Comparison of ENCODE assay signal across 17 cellular contexts in genomic region chr14:93014038-93015023, GRCh38.
DNase-seq lines count a peak whose midpoint lies in the region; ATAC-seq, FAIRE-seq and TF ChIP-seq lines count a peak whose summit lies in the region.
"Had no signal": no experiment of that assay in that cellular context is flagged by ENCODE, and none has a peak within 500 bp of the region (broad histone marks: within the 10 kb centered on the region; RNA-seq: fewer than 3 reads in every experiment).

No MANE protein-coding gene starts in this region.

- no peak for TF ChIP-seq RAD21 in K562 (CRISPR knock-in tag; conservative IDR thresholded peaks at IDR 0.05 in 1 of 2, IDR thresholded peaks at IDR 0.05 in 1 of 2)

- TF ChIP-seq CTCF in K562 (IDR thresholded peaks at IDR 0.05 in 2 of 3, conservative IDR thresholded peaks at IDR 0.05 in 1 of 3; ENCODE audit: insufficient read depth in 2 of 3, low read depth in 1 of 3, low read length in 3 of 3): no peak

- WGBS in GM23248 (ENCODE audit: low coverage in 1 of 2, low lambda C conversion rate in 2 of 2, missing lambda C conversion rate in 2 of 2), 2 experiments: 96% methylated on average over 20 of the region's 20 CpGs
- 74% methylated on average over 19 of the region's 20 CpGs for WGBS in K562 (ENCODE audit: insufficient coverage, low coverage, missing lambda C conversion rate)

- no peaks in the 10 kb centered on the region for H3K9me2 ChIP-seq in GM23248 (ENCODE audit: insufficient read depth)

- no peak for TF ChIP-seq POLR2A in K562 (conservative IDR thresholded peaks at IDR 0.05)

- H3K9me3 ChIP-seq in BLaER1 (no peaks in the 10 kb centered on the region), GM23248 (ENCODE audit: low read depth) (no peaks in the 10 kb centered on the region), K562 (replicated peaks; ENCODE audit: control insufficient read depth, insufficient read depth, low read depth, low read length) (no peaks in the 10 kb centered on the region)

- FAIRE-seq in K562 (lab: Jason Lieb, UNC): no peak

- H3K79me2 ChIP-seq in GM23248 (ENCODE audit: insufficient read depth) (no peaks in the 10 kb centered on the region), K562 (ENCODE audit: control insufficient read depth, insufficient read depth, low read length) (no peaks in the 10 kb centered on the region)

- H3K4me3 Mint-ChIP-seq in natural killer cell treated with Interleukin-12 subunit alpha and Interleukin-12 subunit beta and Interleukin-15 and Interleukin-18, amount 100 ng/mL, for 72 hours: no peak overlapping the region
- H3K4me3 Mint-ChIP-seq: activated B cell treated with CpG ODN at 0.5 μM for 24 hours; CD4-positive, alpha-beta T cell had no signal

- H3K4me1 ChIP-seq in BLaER1 (peaks cover 99% of the 10 kb centered on the region), GM23248 (ENCODE audit: insufficient read depth) (peaks cover 32% of the 10 kb centered on the region), K562 (replicated peaks in 1 of 2; ENCODE audit: control insufficient read depth in 2 of 2, insufficient read depth in 2 of 2, low read length in 2 of 2) (peaks cover 3 to 21% of the 10 kb centered on the region in 2 experiments; a peak in 4 of 5 replicates)

- H3K36me3 ChIP-seq in BLaER1 (peaks cover 11% of the 10 kb centered on the region), GM23248 (ENCODE audit: low read depth) (no peaks in the 10 kb centered on the region), K562 (ENCODE audit: control insufficient read depth, insufficient read depth, low read length) (no peaks in the 10 kb centered on the region; the same call in 2 of the 3 replicates)
- H3K36me3 ChIP-seq: cardiac muscle cell had no signal

- intact Hi-C loops in K562 (cut with micrococcal nuclease): no loop called here

- H3K4me2 ChIP-seq in BLaER1: peak overlapping the region; percentile 95
- no peak overlapping the region for H3K4me2 ChIP-seq in GM23248 (ENCODE audit: unreplicated experiment)
- no peak overlapping the region for H3K4me2 ChIP-seq in K562 (ENCODE audit: insufficient read depth, low read length)

- DNase-seq in GM23248 (no peak), K562 (ENCODE audit: extremely low read depth in 1 of 4, low spot score in 3 of 4) (no peak), retina (no peak), NCI-H1417 treated with DMSO at 0.1 percent for 48 hours (lab: John Stamatoyannopoulos, UW) (no peak)
- DNase-seq in natural killer cell treated with Interleukin-12 subunit alpha and Interleukin-12 subunit beta and Interleukin-15 and Interleukin-18, amount 100 ng/mL, for 72 hours (ENCODE audit: low spot score): no peak
- DNase-seq in effector CD4-positive, alpha-beta T cell: no peak
- DNase-seq: activated B cell treated with CpG ODN at 0.5 μM for 24 hours; activated T-cell treated with anti-CD3 and anti-CD28 coated beads, Interleukin-2, amount 50 U/mL, for 1 hour; CD4-positive, alpha-beta T cell; erythroblast; stimulated activated CD4-positive, alpha-beta T cell treated with anti-CD3 and anti-CD28 coated beads, Interleukin-4, amount 100 ng/mL, for 1 hour had no signal

- no TSS peak for BruUV-seq in K562 (replicated peaks; lab: Mats Ljungman, UMichigan)

- no peaks in the 10 kb centered on the region; the same call in 1 of the 2 replicates for H3F3A ChIP-seq in GM23248 (ENCODE audit: insufficient read depth)

- H3K4me1 Mint-ChIP-seq in natural killer cell treated with Interleukin-12 subunit alpha and Interleukin-12 subunit beta and Interleukin-15 and Interleukin-18, amount 100 ng/mL, for 72 hours (ENCODE audit: low read depth in 2 of 2): peaks cover 10 to 35% of the 10 kb centered on the region in 2 donors

- H3K4me3 ChIP-seq in BLaER1: no peak overlapping the region
- H3K4me3 ChIP-seq in GM23248: no peak overlapping the region
- H3K4me3 ChIP-seq in K562: no peak overlapping the region
- H3K4me3 ChIP-seq: cardiac muscle cell, lung, SK-N-MC had no signal

- POLR2A ChIA-PET in K562 (lab: Yijun Ruan, JAX): interaction anchor here (0.6 kb wide), 1 partner anchor 10 kb away, joined by 4 read pairs; no protein-coding TSS in a partner anchor

- H3K36me3 Mint-ChIP-seq in natural killer cell treated with Interleukin-12 subunit alpha and Interleukin-12 subunit beta and Interleukin-15 and Interleukin-18, amount 100 ng/mL, for 72 hours: no peaks in the 10 kb centered on the region

- H3K27ac ChIP-seq in BLaER1 (peak overlapping the region; percentile 65), GM23248 (no peak overlapping the region), K562 (ENCODE audit: extremely low read depth, low read depth, low read length) (no peak overlapping the region)
- H3K27ac ChIP-seq: cardiac muscle cell, HL-60, SK-N-MC had no signal

- H3K27ac Mint-ChIP-seq in natural killer cell treated with Interleukin-12 subunit alpha and Interleukin-12 subunit beta and Interleukin-15 and Interleukin-18, amount 100 ng/mL, for 72 hours: peak overlapping the region; percentile 21 to 76
- H3K27ac Mint-ChIP-seq: activated B cell treated with CpG ODN at 0.5 μM for 24 hours; CD4-positive, alpha-beta T cell had no signal

- no peaks in the 10 kb centered on the region for H3K27me3 Mint-ChIP-seq in natural killer cell treated with Interleukin-12 subunit alpha and Interleukin-12 subunit beta and Interleukin-15 and Interleukin-18, amount 100 ng/mL, for 72 hours
- H3K27me3 Mint-ChIP-seq: activated B cell treated with CpG ODN at 0.5 μM for 24 hours; CD4-positive, alpha-beta T cell had no signal

- no peaks in the 10 kb centered on the region for H3K9me3 Mint-ChIP-seq in natural killer cell treated with Interleukin-12 subunit alpha and Interleukin-12 subunit beta and Interleukin-15 and Interleukin-18, amount 100 ng/mL, for 72 hours
- H3K9me3 Mint-ChIP-seq: activated B cell treated with CpG ODN at 0.5 μM for 24 hours; CD4-positive, alpha-beta T cell had no signal

- CTCF ChIA-PET in K562 (lab: Yijun Ruan, JAX; ENCODE audit: low intra/inter-chr PET ratio): interaction anchor here (0.6 kb wide), 1 partner anchor 58 kb away, joined by 3 read pairs; no protein-coding TSS in a partner anchor

- H2AFZ ChIP-seq in GM23248 (no peak overlapping the region), K562 (ENCODE audit: low read depth, low read length) (no peak overlapping the region)

- H3K27me3 ChIP-seq in BLaER1 (no peaks in the 10 kb centered on the region), GM23248 (replicated peaks; ENCODE audit: insufficient read depth) (no peaks in the 10 kb centered on the region), K562 (ENCODE audit: control insufficient read depth in 2 of 2, insufficient read depth in 2 of 2, low read length in 2 of 2) (no peaks in the 10 kb centered on the region)
- H3K27me3 ChIP-seq: cardiac muscle cell had no signal

- TF ChIP-seq EP300 in K562 (IDR thresholded peaks at IDR 0.05; ENCODE audit: low read length): no peak

- no peaks in the 10 kb centered on the region for H3K9me1 ChIP-seq in K562 (ENCODE audit: control insufficient read depth, insufficient read depth, low read length)

- ATAC-seq in K562 (no peak), HG03460 (IDR thresholded peaks at IDR 0.05; ENCODE audit: unreplicated experiment) (no peak)
- ATAC-seq in natural killer cell treated with Interleukin-12 subunit alpha and Interleukin-12 subunit beta and Interleukin-15 and Interleukin-18, amount 100 ng/mL, for 72 hours: no peak

- in situ Hi-C loops in GM23248 (cut with MboI): no loop called here
- in situ Hi-C loops in K562 (cut with MboI): no loop called here

- H4K20me1 ChIP-seq in BLaER1 (no peaks in the 10 kb centered on the region), GM23248 (ENCODE audit: insufficient read depth) (no peaks in the 10 kb centered on the region), K562 (replicated peaks; ENCODE audit: control insufficient read depth, insufficient read depth, low read length) (peaks cover 2% of the 10 kb centered on the region; the same call in 1 of the 2 replicates)

- H3K9ac ChIP-seq in BLaER1 (peak overlapping the region; percentile 61), GM23248 (0 out of 2 replicates have a peak overlapping the region, but pooled peaks have one; percentile 55), K562 (ENCODE audit: insufficient read depth in 1 of 2, low read depth in 2 of 2, low read length in 2 of 2) (no peak overlapping the region)

TF ChIP-seq in K562, 482 proteins besides CTCF, POLR2A, EP300 and RAD21 (continues in another document):
- TF ChIP-seq E2F4 (CRISPR knock-in tag; IDR thresholded peaks at IDR 0.05; ENCODE audit: low read depth): no peak
- TF ChIP-seq FOXA1 (IDR thresholded peaks at IDR 0.05; ENCODE audit: borderline replicate concordance): no peak
- TF ChIP-seq CHD2 (IDR thresholded peaks at IDR 0.05; ENCODE audit: low read depth, low read length): no peak
- TF ChIP-seq ZBTB5 (IDR thresholded peaks at IDR 0.05): no peak
- no peak for TF ChIP-seq FOXJ3 (CRISPR knock-in tag; IDR thresholded peaks at IDR 0.05)

Comparison
In these comparisons a context has a peak if more than half of its experiments do, and no peak if none do; other contexts are left out.
1. H3K9ac ChIP-seq: peak in BLaER1 (single experiment) and GM23248 (single experiment); none in K562 (0 of 2).